Comparison of ENCODE assay signal across 8 cellular contexts in genomic region chr18:36296591-36297418, GRCh38. TPM values are rescaled to one million over a fixed set of nuclear protein-coding genes. Genes with fewer than 3 reads are reported as not detected.
DNase-seq lines count a peak whose midpoint lies in the region; ATAC-seq and TF ChIP-seq lines count a peak whose summit lies in the region.

No MANE protein-coding gene starts in this region.

- no peaks in the 10 kb centered on the region for H3K4me1 Mint-ChIP-seq in stimulated activated memory B cell treated with anti-CD40 and anti-IgM and Interleukin-4, amounts not matched to agents 10 μg/mL and 1 μg/mL and 100 μg/mL, for 72 hours

- no TSS peak for BruUV-seq in OCI-LY7 (replicated peaks; lab: Mats Ljungman, UMichigan)

- no peak overlapping the region for H3K4me2 ChIP-seq in OCI-LY7 (ENCODE audit: low read length)

- intact Hi-C loops in OCI-LY7 (cut with micrococcal nuclease; ENCODE audit: unreplicated experiment) = no loop called here

- ATAC-seq in GM18867 (IDR thresholded peaks at IDR 0.05; ENCODE audit: unreplicated experiment) (peak; percentile 16), HG03457 (IDR thresholded peaks at IDR 0.05; ENCODE audit: unreplicated experiment) (peak; percentile 21)
- peak; percentile 10 for ATAC-seq in stimulated activated memory B cell treated with anti-CD40 and anti-IgM and Interleukin-4, amounts not matched to agents 10 μg/mL and 1 μg/mL and 100 μg/mL, for 72 hours

- H3K27ac ChIP-seq in OCI-LY7 (ENCODE audit: low read depth, low read length, poor library complexity, severe bottlenecking) = no peak overlapping the region

- H3K27me3 Mint-ChIP-seq in stimulated activated memory B cell treated with anti-CD40 and anti-IgM and Interleukin-4, amounts not matched to agents 10 μg/mL and 1 μg/mL and 100 μg/mL, for 72 hours = peaks cover 22% of the 10 kb centered on the region

- no peaks in the 10 kb centered on the region for H3K9me3 Mint-ChIP-seq in stimulated activated memory B cell treated with anti-CD40 and anti-IgM and Interleukin-4, amounts not matched to agents 10 μg/mL and 1 μg/mL and 100 μg/mL, for 72 hours

- H2AFZ ChIP-seq in OCI-LY7 (ENCODE audit: low read length) = no peak overlapping the region

- POLR2A ChIA-PET in OCI-LY7 (lab: Charles Lee) = no interaction called here

- H3K4me3 ChIP-seq in NT2/D1 (ENCODE audit: insufficient read length, low read depth) (peak overlapping the region; percentile 45), OCI-LY7 (ENCODE audit: low read depth, low read length, poor library complexity, severe bottlenecking) (no peak overlapping the region)

- peaks cover 24% of the 10 kb centered on the region for H3K27me3 ChIP-seq in NT2/D1 (ENCODE audit: insufficient read depth, insufficient read length)

- no peaks in the 10 kb centered on the region for H3K79me2 ChIP-seq in OCI-LY7 (ENCODE audit: insufficient read depth, low read depth, low read length)

- H3K36me3 Mint-ChIP-seq in stimulated activated memory B cell treated with anti-CD40 and anti-IgM and Interleukin-4, amounts not matched to agents 10 μg/mL and 1 μg/mL and 100 μg/mL, for 72 hours = no peaks in the 10 kb centered on the region

- H3K4me1 ChIP-seq in NT2/D1 (ENCODE audit: insufficient read depth, insufficient read length) = no peaks in the 10 kb centered on the region
- no peaks in the 10 kb centered on the region for H3K4me1 ChIP-seq in OCI-LY7 (ENCODE audit: insufficient read depth, low read length, poor library complexity, severe bottlenecking)

- TF ChIP-seq CTCF in OCI-LY7 (conservative IDR thresholded peaks at IDR 0.05; ENCODE audit: low read length) = no peak

- no peaks in the 10 kb centered on the region for H3K9me2 ChIP-seq in OCI-LY7 (ENCODE audit: insufficient read depth, low read length)

- DNase-seq in Ammon's horn (ENCODE audit: low spot score) (peak; percentile 89), NT2/D1 (ENCODE audit: low read depth, low spot score) (no peak), dedifferentiated amniotic fluid mesenchymal stem cell (ENCODE audit: extremely low spot score) (peak; percentile 67), kidney tubule cell (ENCODE audit: low spot score) (peak; percentile 83), OCI-LY7 (ENCODE audit: low spot score) (no peak)

- peak overlapping the region; percentile 70 for H3K4me3 Mint-ChIP-seq in stimulated activated memory B cell treated with anti-CD40 and anti-IgM and Interleukin-4, amounts not matched to agents 10 μg/mL and 1 μg/mL and 100 μg/mL, for 72 hours

- H3K36me3 ChIP-seq in NT2/D1 (ENCODE audit: insufficient read depth, insufficient read length, low read length) = no peaks in the 10 kb centered on the region
- H3K36me3 ChIP-seq in OCI-LY7 (ENCODE audit: insufficient read depth, low read length) = no peaks in the 10 kb centered on the region

- H3K9me3 ChIP-seq in NT2/D1 (ENCODE audit: insufficient read depth, low read length) (no peaks in the 10 kb centered on the region), OCI-LY7 (ENCODE audit: low read length) (no peaks in the 10 kb centered on the region)

- CTCF ChIA-PET in OCI-LY7 (lab: Charles Lee; ENCODE audit: unreplicated experiment) = no interaction called here

- H3K27ac Mint-ChIP-seq in stimulated activated memory B cell treated with anti-CD40 and anti-IgM and Interleukin-4, amounts not matched to agents 10 μg/mL and 1 μg/mL and 100 μg/mL, for 72 hours = no peak overlapping the region

- H4K20me1 ChIP-seq in OCI-LY7 (ENCODE audit: insufficient read depth, low read length) = no peaks in the 10 kb centered on the region

- peak overlapping the region; percentile 64 for H3K9ac ChIP-seq in NT2/D1 (ENCODE audit: insufficient read length, low read depth)

RNA-seq across cellular contexts. Expression of gene FHOD3, which starts 0.7 kb away (rescaled TPM):
- total RNA-seq in OCI-LY7 (2014; rRNA removed; shearing (Covaris generic)) = 0.06 and 0.26 TPM in 2 replicates
- 2.4 and 2.5 TPM in 2 replicates for total RNA-seq in OCI-LY7 (2022)

Comparison
In these comparisons a context has a peak if more than half of its experiments do, and no peak if none do; other contexts are left out.
1. DNase-seq: peak in Ammon's horn (single experiment), dedifferentiated amniotic fluid mesenchymal stem cell (single experiment) and kidney tubule cell (single experiment); none in NT2/D1 (single experiment) and OCI-LY7 (single experiment).
2. Peak in every context shown above with its lines, with median percentiles within 50 percentile points of each other: ATAC-seq.